ENCODE assay signal across 9 cellular contexts in the genomic region with DNA sequence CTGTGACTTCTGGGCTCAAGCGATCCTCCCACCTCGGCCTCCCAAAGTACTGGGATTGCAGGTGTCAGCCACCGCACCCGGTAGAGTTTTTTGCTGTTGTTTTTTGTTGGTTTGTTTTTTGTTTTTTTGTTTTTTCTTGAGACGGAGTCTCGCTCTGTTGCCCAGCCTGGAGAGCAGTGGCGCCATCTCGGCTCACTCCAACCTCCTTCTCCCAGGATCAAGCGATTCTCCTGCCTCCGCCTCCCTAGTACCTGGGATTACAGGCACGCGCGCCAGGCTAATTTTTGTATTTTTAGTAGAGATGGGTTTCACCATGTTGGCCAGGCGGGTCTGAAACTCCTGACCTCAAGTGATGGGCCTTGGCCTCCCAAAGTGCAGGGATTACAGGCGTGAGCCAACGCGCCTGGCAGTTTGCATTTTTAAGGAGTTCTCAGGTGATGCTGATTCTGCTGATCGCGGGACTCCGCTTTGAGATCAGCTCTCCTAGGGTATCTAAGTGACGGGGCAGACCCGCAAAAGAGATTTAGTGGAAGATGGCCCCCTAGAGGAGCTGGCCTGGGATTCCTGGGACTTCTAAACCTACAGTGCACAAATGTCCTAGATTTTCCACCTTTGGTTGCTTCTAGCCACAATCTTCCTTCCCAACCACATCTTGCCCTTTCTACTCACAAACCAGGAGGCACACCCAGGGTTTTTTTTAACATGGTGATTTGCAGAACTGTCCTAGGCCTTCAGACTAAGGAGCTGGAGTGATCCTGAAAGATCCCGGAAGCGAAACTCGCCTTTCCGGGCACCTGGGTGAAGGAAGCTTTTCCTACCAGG. TPM values are rescaled to one million over a fixed set of nuclear protein-coding genes. Genes with fewer than 3 reads are reported as not detected.
A peak's percentile ranks its signal among the peaks of the same experiment; 100 is the strongest.
DNase-seq lines count a peak whose midpoint lies in the region; ATAC-seq lines count a peak whose summit lies in the region.
"Had no signal": no experiment of that assay in that cellular context is flagged by ENCODE, and none has a peak within 500 bp of the region (broad histone marks: within the 10 kb centered on the region; RNA-seq: fewer than 3 reads in every experiment).

No MANE protein-coding gene starts in this region.

- peaks cover 21 to 35% (median 28%) of the 10 kb centered on the region in 3 donors for H3K4me1 Mint-ChIP-seq in CD8-positive, alpha-beta memory T cell
- H3K4me1 Mint-ChIP-seq in activated CD4-positive, alpha-beta memory T cell treated with anti-CD3 and anti-CD28 coated beads for 36 hours (ENCODE audit: low read depth), result peaks cover 19% of the 10 kb centered on the region

- H3K9me3 Mint-ChIP-seq in CD8-positive, alpha-beta memory T cell, result peaks cover 0 to 2% (median 0%) of the 10 kb centered on the region in 5 donors
- no peaks in the 10 kb centered on the region for H3K9me3 Mint-ChIP-seq in activated CD4-positive, alpha-beta memory T cell treated with anti-CD3 and anti-CD28 coated beads for 36 hours

- peak overlapping the region in 5 of 8 donors; percentile 68 to 93 (median 88) for H3K27ac Mint-ChIP-seq in CD8-positive, alpha-beta memory T cell
- H3K27ac Mint-ChIP-seq in activated CD4-positive, alpha-beta memory T cell treated with anti-CD3 and anti-CD28 coated beads for 36 hours, result no peak overlapping the region

- H3K36me3 ChIP-seq in CD8-positive, alpha-beta memory T cell (ENCODE audit: insufficient read depth, low read length), result no peaks in the 10 kb centered on the region

- H3K4me3 Mint-ChIP-seq in CD8-positive, alpha-beta memory T cell, result peak overlapping the region; percentile 93 to 100 (median 98)
- peak overlapping the region; percentile 91 for H3K4me3 Mint-ChIP-seq in activated CD4-positive, alpha-beta memory T cell treated with anti-CD3 and anti-CD28 coated beads for 36 hours

- CTCF ChIA-PET in CD8-positive, alpha-beta memory T cell (lab: Charles Lee), result interaction anchor here (0.9 to 1.1 kb wide), 2 partner anchors 22 to 43 kb away, joined by 3 to 4 read pairs; no protein-coding TSS in a partner anchor
- CTCF ChIA-PET in activated CD4-positive, alpha-beta memory T cell treated with anti-CD3 and anti-CD28 coated beads for 36 hours (lab: Charles Lee), result interaction anchor here (0.6 to 3.4 kb wide), 9 partner anchors 19 to 142 kb away, joined by 3 to 15 read pairs (median 3); no protein-coding TSS in a partner anchor

- H3K27me3 Mint-ChIP-seq in CD8-positive, alpha-beta memory T cell, result peaks cover 8 to 11% of the 10 kb centered on the region in 2 donors
- peaks cover 13% of the 10 kb centered on the region for H3K27me3 Mint-ChIP-seq in activated CD4-positive, alpha-beta memory T cell treated with anti-CD3 and anti-CD28 coated beads for 36 hours

- H3K4me3 ChIP-seq in CD8-positive, alpha-beta memory T cell (ENCODE audit: low read length), result peak overlapping the region; percentile 87
- H3K4me3 ChIP-seq in skin epidermis, result peak overlapping the region; percentile 47 to 60 (median 54)
- H3K4me3 ChIP-seq: SK-N-MC had no signal

- H3K36me3 Mint-ChIP-seq in CD8-positive, alpha-beta memory T cell, result peaks cover 2 to 10% (median 4%) of the 10 kb centered on the region in 3 donors
- H3K36me3 Mint-ChIP-seq in activated CD4-positive, alpha-beta memory T cell treated with anti-CD3 and anti-CD28 coated beads for 36 hours, result peaks cover 4% of the 10 kb centered on the region

- intact Hi-C loops in activated CD4-positive, alpha-beta memory T cell treated with anti-CD3 and anti-CD28 coated beads for 36 hours (cut with micrococcal nuclease), result loop anchor here (1.0 kb wide), 1 partner anchor 46 kb away; a partner anchor contains a TSS
- intact Hi-C loops in left cardiac atrium (cut with DNase I), result no loop called here

- H3K27ac ChIP-seq in CD8-positive, alpha-beta memory T cell (ENCODE audit: low read depth, low read length), result peak overlapping the region; percentile 66
- peak overlapping the region in 2 of 21 experiments; percentile 51 to 57 for H3K27ac ChIP-seq in skin epidermis
- H3K27ac ChIP-seq: SK-N-MC had no signal

- POLR2A ChIA-PET in CD8-positive, alpha-beta memory T cell (lab: Charles Lee), result no interaction called here
- POLR2A ChIA-PET in activated CD4-positive, alpha-beta memory T cell treated with anti-CD3 and anti-CD28 coated beads for 36 hours (lab: Charles Lee), result interaction anchor here (0.5 to 0.9 kb wide), 4 partner anchors 20 to 155 kb away, joined by 3 to 4 read pairs (median 3); a partner anchor contains a TSS

- no peaks in the 10 kb centered on the region for H3K27me3 ChIP-seq in CD8-positive, alpha-beta memory T cell (ENCODE audit: insufficient read depth, low read length, poor library complexity, severe bottlenecking)

- DNase-seq in CD8-positive, alpha-beta memory T cell, result no peak
- no peak for DNase-seq in activated CD4-positive, alpha-beta memory T cell treated with anti-CD3 and anti-CD28 coated beads for 36 hours
- no peak for DNase-seq in left cardiac atrium
- DNase-seq in NK-92 treated with Interleukin-12 subunit alpha and Interleukin-12 subunit beta, amount 100 ng/mL, for 24 hours (lab: John Stamatoyannopoulos, UW), result no peak
- DNase-seq in activated CD4-positive, alpha-beta T cell treated with anti-CD3 and anti-CD28 coated beads, Interleukin-2, amount 50 U/mL, for 1 hour, result no peak

- no peaks in the 10 kb centered on the region for H3K9me3 ChIP-seq in CD8-positive, alpha-beta memory T cell (ENCODE audit: low read length)

- peaks cover 5% of the 10 kb centered on the region for H3K4me1 ChIP-seq in CD8-positive, alpha-beta memory T cell (ENCODE audit: insufficient read depth, low read length)

- ATAC-seq in HG02973 (IDR thresholded peaks at IDR 0.05; ENCODE audit: unreplicated experiment) (peak; percentile 2), left cardiac atrium (peak; percentile 11 to 50), GM18502 (IDR thresholded peaks at IDR 0.05; ENCODE audit: poor library complexity, unreplicated experiment) (no peak)

RNA-seq across cellular contexts. Expression of a gene that starts 45.2 kb away (rescaled TPM):
- total RNA-seq in CD8-positive, alpha-beta memory T cell, result not detected
- not detected for polyA plus RNA-seq in CD8-positive, alpha-beta memory T cell
- total RNA-seq in activated CD4-positive, alpha-beta memory T cell treated with anti-CD3 and anti-CD28 coated beads for 36 hours, result not detected
- total RNA-seq in left cardiac atrium, result not detected

RNA-seq across cellular contexts. Expression of a gene that starts 45.9 kb away (rescaled TPM):
- total RNA-seq in CD8-positive, alpha-beta memory T cell, result 1 to 10 TPM; 6.3 to 7.1 TPM
- 2.4 TPM for polyA plus RNA-seq in CD8-positive, alpha-beta memory T cell
- 1 to 10 TPM; 4.0 to 4.6 TPM for total RNA-seq in activated CD4-positive, alpha-beta memory T cell treated with anti-CD3 and anti-CD28 coated beads for 36 hours
- total RNA-seq in left cardiac atrium, result 1 to 10 TPM; 2.1 to 4.1 TPM

RNA-seq across cellular contexts. Expression of a gene that starts 53.5 kb away (rescaled TPM):
- total RNA-seq in CD8-positive, alpha-beta memory T cell, result not detected
- polyA plus RNA-seq in CD8-positive, alpha-beta memory T cell, result not detected
- total RNA-seq in activated CD4-positive, alpha-beta memory T cell treated with anti-CD3 and anti-CD28 coated beads for 36 hours, result not detected
- not detected for total RNA-seq in left cardiac atrium
